Comparison of ENCODE assay signal across 8 cellular contexts in genomic region chr3:97821413-97821809, GRCh38. TPM values are rescaled to one million over a fixed set of nuclear protein-coding genes. Genes with fewer than 3 reads are reported as not detected.
DNase-seq lines count a peak whose midpoint lies in the region; ATAC-seq and TF ChIP-seq lines count a peak whose summit lies in the region.

No MANE protein-coding gene starts in this region.

- peaks cover 4% of the 10 kb centered on the region for H3K27me3 Mint-ChIP-seq in activated T-helper 17 cell treated with anti-CD3 and anti-CD28 coated beads, Interleukin-2, amount 50 U/mL, for 72 hours
- H3K27me3 Mint-ChIP-seq in osteocyte (ENCODE audit: unreplicated experiment), result peaks cover 29% of the 10 kb centered on the region

- DNase-seq in NCI-H2081 (lab: John Stamatoyannopoulos, UW) (peak; percentile 42 to 78), NCI-H2081 treated with DMSO at 0.1 percent for 48 hours (lab: John Stamatoyannopoulos, UW) (no peak), NCI-H226 (peak; percentile 9), germinal center (ENCODE audit: low spot score) (peak; percentile 33), osteocyte (ENCODE audit: extremely low spot score, unreplicated experiment) (peak; percentile 83), SW 1271 (lab: John Stamatoyannopoulos, UW) (no peak)

- peaks cover 36% of the 10 kb centered on the region for H3K4me1 Mint-ChIP-seq in activated T-helper 17 cell treated with anti-CD3 and anti-CD28 coated beads, Interleukin-2, amount 50 U/mL, for 72 hours
- peaks cover 21% of the 10 kb centered on the region for H3K4me1 Mint-ChIP-seq in osteocyte (ENCODE audit: unreplicated experiment)

- H3K4me3 Mint-ChIP-seq in activated T-helper 17 cell treated with anti-CD3 and anti-CD28 coated beads, Interleukin-2, amount 50 U/mL, for 72 hours, result peak overlapping the region; percentile 99
- peak overlapping the region; percentile 100 for H3K4me3 Mint-ChIP-seq in osteocyte (ENCODE audit: unreplicated experiment)

- no peak for TF ChIP-seq CTCF in osteocyte (IDR thresholded peaks at IDR 0.05)

- peak overlapping the region; percentile 63 for H3K27ac Mint-ChIP-seq in activated T-helper 17 cell treated with anti-CD3 and anti-CD28 coated beads, Interleukin-2, amount 50 U/mL, for 72 hours
- H3K27ac Mint-ChIP-seq in osteocyte (ENCODE audit: unreplicated experiment), result peak overlapping the region; percentile 68

- ATAC-seq in HG02610 (IDR thresholded peaks at IDR 0.05; ENCODE audit: unreplicated experiment), result peak; percentile 40
- ATAC-seq in activated T-helper 17 cell treated with anti-CD3 and anti-CD28 coated beads, Interleukin-2, amount 50 U/mL, for 72 hours (replicated peaks), result peak; percentile 55

- H3K9me3 Mint-ChIP-seq in activated T-helper 17 cell treated with anti-CD3 and anti-CD28 coated beads, Interleukin-2, amount 50 U/mL, for 72 hours, result no peaks in the 10 kb centered on the region
- H3K9me3 Mint-ChIP-seq in osteocyte (ENCODE audit: unreplicated experiment), result no peaks in the 10 kb centered on the region

- peaks cover 15% of the 10 kb centered on the region for H3K36me3 Mint-ChIP-seq in activated T-helper 17 cell treated with anti-CD3 and anti-CD28 coated beads, Interleukin-2, amount 50 U/mL, for 72 hours (ENCODE audit: low read depth)
- H3K36me3 Mint-ChIP-seq in osteocyte (ENCODE audit: unreplicated experiment), result no peaks in the 10 kb centered on the region

RNA-seq across cellular contexts. Expression of gene CRYBG3, which starts 0.4 kb away (rescaled TPM):
- 10 to 100 TPM; 15.3 to 26.7 TPM for total RNA-seq in activated T-helper 17 cell treated with anti-CD3 and anti-CD28 coated beads, Interleukin-2, amount 50 U/mL, for 72 hours
- 13.0 and 13.5 TPM in 2 replicates for total RNA-seq in osteocyte

RNA-seq across cellular contexts. Expression of gene ARL6, which starts 56.9 kb away (rescaled TPM):
- total RNA-seq in activated T-helper 17 cell treated with anti-CD3 and anti-CD28 coated beads, Interleukin-2, amount 50 U/mL, for 72 hours, result 1 to 10 TPM; 2.3 to 9.0 TPM
- 5.8 and 6.1 TPM in 2 replicates for total RNA-seq in osteocyte

Comparison
In these comparisons a context has a peak if more than half of its experiments do, and no peak if none do; other contexts are left out.
1. DNase-seq: peak in NCI-H2081 (2 of 2), NCI-H226 (single experiment), germinal center (single experiment) and osteocyte (single experiment); none in NCI-H2081 treated with DMSO at 0.1 percent for 48 hours (single experiment) and SW 1271 (0 of 2).